ENCODE assay signal across 8 cellular contexts in the genomic region with DNA sequence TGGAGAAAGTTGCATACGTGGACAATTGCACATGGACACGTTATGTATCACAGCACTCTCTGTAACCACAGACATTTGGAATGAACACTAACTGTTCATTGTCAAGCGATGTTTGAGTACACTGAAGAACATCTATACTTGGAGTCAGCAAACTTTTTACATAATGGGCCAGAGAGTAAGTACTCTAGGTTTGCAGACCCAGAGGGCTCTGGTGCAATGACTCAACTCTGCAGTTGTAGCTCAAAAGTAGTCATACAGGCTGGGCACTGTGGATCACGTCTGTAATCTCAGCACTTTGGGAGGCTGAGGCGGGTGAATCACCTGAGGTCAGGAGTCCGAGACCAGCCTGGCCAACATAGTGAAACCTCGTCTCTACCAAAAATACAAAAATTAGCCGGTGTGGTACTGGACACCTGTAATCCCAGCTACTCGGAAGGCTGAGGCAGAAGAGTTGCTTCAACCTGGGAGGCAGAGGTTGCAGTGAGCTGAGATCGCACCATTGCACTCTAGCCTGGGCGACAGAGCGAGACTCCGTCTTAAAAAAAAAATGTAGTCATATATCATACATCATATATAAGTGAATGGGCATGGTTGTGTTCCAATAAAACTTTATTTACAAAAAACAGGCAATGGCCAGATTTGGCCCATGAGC.
DNase-seq lines count a peak whose midpoint lies in the region; ATAC-seq and TF ChIP-seq lines count a peak whose summit lies in the region.
"Not testable (repeated sequence)": the region's sequence is repeated elsewhere in the genome, so short reads cannot be mapped to it uniquely, and the experiment has no call there.

No MANE protein-coding gene starts in this region.

- H3K4me1 ChIP-seq in RWPE2 (ENCODE audit: insufficient read depth, poor library complexity, severe bottlenecking) (peaks cover 46% of the 10 kb centered on the region), trophoblast cell (ENCODE audit: control insufficient read depth in 1 of 2, insufficient read depth in 2 of 2, low read length in 2 of 2) (peaks cover 8 to 14% of the 10 kb centered on the region in 2 experiments)

- not testable (repeated sequence) for H3K27me3 ChIP-seq in GM06990 (replicated peaks; ENCODE audit: control insufficient read depth, insufficient read depth, low read length); RWPE2 (ENCODE audit: insufficient read depth, poor library complexity, severe bottlenecking); trophoblast cell (ENCODE audit: insufficient read depth, low read length)

- WGBS in trophoblast cell (ENCODE audit: extremely low coverage, insufficient coverage, insufficient read length) = no CpG with 5 or more reads among the region's 13 CpGs

- not testable (repeated sequence) for H3K36me3 ChIP-seq in GM06990 (ENCODE audit: control insufficient read depth, insufficient read depth, low read length); RWPE2 (ENCODE audit: low read depth); trophoblast cell (ENCODE audit: control insufficient read depth in 1 of 2, insufficient read depth in 2 of 2, low read length in 2 of 2)

- H3K4me3 ChIP-seq in AG04449 (ENCODE audit: low read depth, low read length); RWPE2 (ENCODE audit: severe bottlenecking); astrocyte of the spinal cord (ENCODE audit: low read depth, low read length); fibroblast of pulmonary artery (replicated peaks; ENCODE audit: low read depth, low read length); trophoblast cell (ENCODE audit: low read depth, low read length): not testable (repeated sequence)
- H3K4me3 ChIP-seq in GM06990 (replicated peaks; ENCODE audit: low read depth, low read length) = peak overlapping the region; percentile 4

- in situ Hi-C loops in astrocyte of the spinal cord (cut with HindIII; ENCODE audit: low sequenced_read_pairs) = not testable (repeated sequence)

- H2AK5ac ChIP-seq in trophoblast cell (ENCODE audit: low read length) = not testable (repeated sequence)

- TF ChIP-seq CTCF in AG04449 (IDR thresholded peaks at IDR 0.05; ENCODE audit: insufficient read depth, low read length, missing control alignments); GM06990 (IDR thresholded peaks at IDR 0.05; ENCODE audit: insufficient read depth, low read length, poor library complexity, severe bottlenecking); RWPE2 (IDR thresholded peaks at IDR 0.05; ENCODE audit: poor library complexity, severe bottlenecking); astrocyte of the spinal cord (IDR thresholded peaks at IDR 0.05; ENCODE audit: low read depth, low read length); fibroblast of pulmonary artery (IDR thresholded peaks at IDR 0.05; ENCODE audit: low read length, missing control alignments): not testable (repeated sequence)

- H3K23ac ChIP-seq in trophoblast cell (ENCODE audit: low read length) = not testable (repeated sequence)

- not testable (repeated sequence) for H3K79me2 ChIP-seq in trophoblast cell (ENCODE audit: control insufficient read depth, insufficient read depth, low read length, poor library complexity)

- peak overlapping the region; percentile 59 for H2BK12ac ChIP-seq in trophoblast cell (ENCODE audit: low read length)

- H3K14ac ChIP-seq in trophoblast cell (ENCODE audit: low read length) = peak overlapping the region; percentile 56

- not testable (repeated sequence) for H3K4me2 ChIP-seq in trophoblast cell (ENCODE audit: low read length)

- ATAC-seq in HG02798 (IDR thresholded peaks at IDR 0.05; ENCODE audit: poor library complexity, unreplicated experiment) = peak; percentile 38
- ATAC-seq in RWPE2 (ENCODE audit: low read depth) = peak; percentile 84

- CTCF ChIA-PET in AG04449 (lab: Yijun Ruan, JAX) = interaction anchor here (1.5 kb wide), 1 partner anchor 161 kb away, joined by 4 read pairs; no protein-coding TSS in a partner anchor

- H2AFZ ChIP-seq in trophoblast cell (ENCODE audit: insufficient read depth, low read length, poor library complexity) = not testable (repeated sequence)

- H3K9ac ChIP-seq in trophoblast cell (ENCODE audit: low read length) = not testable (repeated sequence)

- not testable (repeated sequence) for H3K4ac ChIP-seq in trophoblast cell (ENCODE audit: low read depth, low read length)

- not testable (repeated sequence) for H4K12ac ChIP-seq in trophoblast cell (ENCODE audit: low read depth, low read length)

- H3K79me1 ChIP-seq in trophoblast cell (ENCODE audit: low read length) = peaks cover 33% of the 10 kb centered on the region

- POLR2A ChIA-PET in AG04449 (lab: Yijun Ruan, JAX) = not testable (repeated sequence)

- H3K9me3 ChIP-seq in RWPE2 (ENCODE audit: severe bottlenecking); trophoblast cell (ENCODE audit: insufficient read depth, low read depth, low read length): not testable (repeated sequence)

- H2BK5ac ChIP-seq in trophoblast cell (ENCODE audit: low read depth, low read length, poor library complexity) = peak overlapping the region; percentile 63

- H3K27ac ChIP-seq in RWPE2 (ENCODE audit: poor library complexity, severe bottlenecking) (peak overlapping the region; percentile 79), trophoblast cell (ENCODE audit: low read depth, low read length) (peak overlapping the region; percentile 95)

- peak overlapping the region; percentile 80 for H2BK120ac ChIP-seq in trophoblast cell (ENCODE audit: insufficient read depth, low read length, poor library complexity)

- peak overlapping the region; percentile 70 for H4K91ac ChIP-seq in trophoblast cell (ENCODE audit: low read depth, low read length)

- peak; percentile 50 for DNase-seq in AG04449 (ENCODE audit: low read depth, low spot score)
- DNase-seq in GM06990 (ENCODE audit: extremely low read depth, insufficient read length) = peak; percentile 75
- DNase-seq in LHCN-M2 (ENCODE audit: low read depth) = peak; percentile 57
- DNase-seq in RWPE2 (ENCODE audit: low spot score) = peak; percentile 91
- peak; percentile 59 for DNase-seq in astrocyte of the spinal cord (ENCODE audit: low read depth, low spot score)
- peak; percentile 31 for DNase-seq in fibroblast of pulmonary artery (ENCODE audit: low read depth)
- peak; percentile 91 to 94 for DNase-seq in trophoblast cell

- peak overlapping the region; percentile 66 for H4K8ac ChIP-seq in trophoblast cell (ENCODE audit: low read depth, low read length)

- peak overlapping the region; percentile 53 for H3K18ac ChIP-seq in trophoblast cell (ENCODE audit: low read length)

Comparison
In these comparisons a context has a peak if more than half of its experiments do, and no peak if none do; other contexts are left out.
1. DNase-seq: peak in every context shown above with its lines; median percentile 92 in trophoblast cell; 91 in RWPE2; 75 in GM06990; 59 in astrocyte of the spinal cord; 57 in LHCN-M2; 50 in AG04449; 31 in fibroblast of pulmonary artery.